ENCODE assay signal across 1 cellular context in genomic region chr6:71080151-71080550, GRCh38.
TF ChIP-seq lines count a peak whose summit lies in the region.

No MANE protein-coding gene starts in this region.

TF ChIP-seq in HepG2, 621 proteins besides CTCF, POLR2A, EP300 and RAD21 (continued from another document):
- TF ChIP-seq HNF1A (IDR thresholded peaks at IDR 0.05; ENCODE audit: low read depth) (no peak), HNF1A (CRISPR knock-in tag; IDR thresholded peaks at IDR 0.05; ENCODE audit: borderline replicate concordance) (no peak), TP53 (CRISPR knock-in tag; conservative IDR thresholded peaks at IDR 0.05) (no peak), FOSL2 (CRISPR knock-in tag; IDR thresholded peaks at IDR 0.05) (no peak), ZNF331 (CRISPR knock-in tag; IDR thresholded peaks at IDR 0.05) (no peak), ZNF12 (CRISPR knock-in tag; IDR thresholded peaks at IDR 0.05) (no peak), HOXA9 (CRISPR knock-in tag; IDR thresholded peaks at IDR 0.05; ENCODE audit: borderline replicate concordance) (no peak), KLF13 (CRISPR knock-in tag; IDR thresholded peaks at IDR 0.05) (no peak), SKIL (CRISPR knock-in tag; IDR thresholded peaks at IDR 0.05; ENCODE audit: borderline replicate concordance) (no peak), ZNF800 (CRISPR knock-in tag; IDR thresholded peaks at IDR 0.05) (no peak), TCF12 (IDR thresholded peaks at IDR 0.05) (no peak), TCF12 (CRISPR knock-in tag; IDR thresholded peaks at IDR 0.05) (no peak), TRAFD1 (CRISPR knock-in tag; IDR thresholded peaks at IDR 0.05; ENCODE audit: borderline replicate concordance) (no peak), PHF20 (CRISPR knock-in tag; IDR thresholded peaks at IDR 0.05) (no peak)
